8 cellular contexts compared by ENCODE assay signal in the genomic region with DNA sequence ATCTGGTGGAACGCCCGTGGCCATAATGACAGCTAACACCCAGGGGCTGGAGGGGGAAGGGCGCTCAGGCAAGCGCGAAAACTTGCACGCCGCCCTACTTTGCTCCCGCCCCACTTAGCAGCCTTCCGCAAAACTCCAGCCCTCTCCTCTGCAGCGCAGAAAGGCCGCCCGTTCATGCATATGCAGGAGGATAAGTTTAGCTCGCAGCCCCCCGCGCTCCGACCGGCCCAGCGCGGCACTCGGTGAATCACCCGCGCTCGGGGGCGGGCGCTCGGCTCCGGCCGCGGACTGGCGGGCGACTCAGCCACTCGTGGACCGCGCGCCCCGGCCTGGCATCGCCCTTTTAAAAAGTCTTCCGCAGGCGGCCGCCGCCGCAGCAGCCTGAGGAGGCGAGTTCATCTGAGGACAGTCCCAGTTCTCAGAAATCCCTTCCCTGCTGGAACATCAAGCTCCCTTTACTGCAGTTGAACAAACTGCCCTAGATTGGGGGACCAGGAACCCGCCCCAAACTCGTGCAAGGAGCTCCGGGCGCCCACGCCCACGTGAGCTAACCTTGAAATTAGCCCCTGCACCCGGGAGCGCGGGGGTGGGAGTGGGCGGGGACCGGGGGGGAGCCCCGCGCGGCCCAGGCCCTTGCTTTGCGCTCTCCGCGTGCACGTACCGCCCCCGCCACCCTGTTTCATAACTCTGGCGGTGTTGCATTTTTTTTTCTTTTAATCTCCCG.
A peak's percentile ranks its signal among the peaks of the same experiment; 100 is the strongest.
DNase-seq lines count a peak whose midpoint lies in the region; ATAC-seq and TF ChIP-seq lines count a peak whose summit lies in the region.

No MANE protein-coding gene starts in this region.

- TF ChIP-seq CTCF in WI38 (IDR thresholded peaks at IDR 0.05; ENCODE audit: low read depth, low read length) (no peak), cardiac fibroblast (IDR thresholded peaks at IDR 0.05; ENCODE audit: low read depth, low read length) (no peak)

- peak overlapping the region; percentile 67 for H3K4me3 ChIP-seq in WI38 (ENCODE audit: low read depth, low read length)
- H3K4me3 ChIP-seq in cardiac fibroblast (replicated peaks in 1 of 2; ENCODE audit: low read depth in 2 of 2, low read length in 2 of 2), result peak overlapping the region; percentile 30 to 49

- ATAC-seq in GM18870 (IDR thresholded peaks at IDR 0.05; ENCODE audit: unreplicated experiment) (peak; percentile 38), HG03135 (IDR thresholded peaks at IDR 0.05; ENCODE audit: unreplicated experiment) (peak; percentile 51)

- peak; percentile 92 for DNase-seq in ACHN
- DNase-seq in NCI-H2227 (lab: John Stamatoyannopoulos, UW; ENCODE audit: unreplicated experiment), result peak; percentile 94
- DNase-seq in cardiac fibroblast (ENCODE audit: low read depth in 2 of 2), result peak; percentile 99 to 100
- peak; percentile 88 for DNase-seq in inferior parietal cortex (ENCODE audit: extremely low spot score)
- DNase-seq in smooth muscle cell of the brain vasculature (ENCODE audit: low read depth, low spot score), result peak; percentile 99

- in situ Hi-C loops in ACHN (cut with HindIII; ENCODE audit: low pct_ligation_motif_present, low pct_unique_long_range_greater_than_20kb, low sequenced_read_pairs), result no loop called here

Comparison
In these comparisons a context has a peak if more than half of its experiments do, and no peak if none do; other contexts are left out.
1. Peak in every context shown above with its lines: DNase-seq, ATAC-seq and H3K4me3 ChIP-seq.